23 cellular contexts compared by ENCODE assay signal in the genomic region with DNA sequence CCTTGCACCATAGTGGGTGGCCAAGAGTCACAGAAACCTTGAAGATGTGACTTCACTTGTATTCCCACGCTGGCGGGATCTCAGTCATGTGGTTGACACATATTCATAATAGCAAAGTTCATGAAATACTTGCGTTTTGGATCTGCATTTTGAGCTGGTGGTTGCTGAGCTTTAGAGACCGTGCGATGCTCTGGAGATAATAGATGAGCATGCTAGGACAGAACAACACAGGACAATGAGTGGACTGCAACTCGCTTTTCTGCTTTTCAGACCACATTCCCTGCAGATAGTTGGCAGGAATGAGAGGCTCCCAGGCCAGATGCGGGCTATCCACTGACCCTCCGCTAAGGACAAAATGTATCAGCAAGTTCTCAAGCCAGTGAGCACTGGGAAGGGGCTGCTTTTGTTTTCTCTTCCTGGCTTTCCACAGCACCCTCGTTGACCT. TPM values are rescaled to one million over a fixed set of nuclear protein-coding genes. Genes with fewer than 3 reads are reported as not detected.
DNase-seq lines count a peak whose midpoint lies in the region; ATAC-seq and TF ChIP-seq lines count a peak whose summit lies in the region.
"Had no signal": no experiment of that assay in that cellular context is flagged by ENCODE, and none has a peak within 500 bp of the region (broad histone marks: within the 10 kb centered on the region; RNA-seq: fewer than 3 reads in every experiment).

No MANE protein-coding gene starts in this region.

- no peaks in the 10 kb centered on the region for H3K9me2 ChIP-seq in GM23248 (ENCODE audit: insufficient read depth)

- H2AFZ ChIP-seq in GM23248 = no peak overlapping the region; the same call in 1 of the 2 replicates

- H4K20me1 ChIP-seq in GM23248 (ENCODE audit: insufficient read depth) = no peaks in the 10 kb centered on the region

- no peaks in the 10 kb centered on the region for H3K4me1 Mint-ChIP-seq in immature natural killer cell

- TF ChIP-seq CTCF in ascending aorta (IDR thresholded peaks at IDR 0.05) (no peak), thyroid gland (IDR thresholded peaks at IDR 0.05) (no peak)

- no peaks in the 10 kb centered on the region for H3K79me2 ChIP-seq in GM23248 (ENCODE audit: insufficient read depth)

- DNase-seq in GM23248 = peak; percentile 35
- no peak for DNase-seq in ascending aorta (ENCODE audit: low spot score in 2 of 2)
- DNase-seq in left cardiac atrium = no peak
- no peak for DNase-seq in immature natural killer cell
- DNase-seq in dermis blood vessel endothelial cell = no peak
- DNase-seq in stimulated activated CD4-positive, alpha-beta T cell treated with anti-CD3 and anti-CD28 coated beads, Interleukin-4, amount 100 ng/mL, for 4 hours = no peak
- no peak for DNase-seq in thyroid gland
- DNase-seq: activated naive CD8-positive, alpha-beta T cell treated with anti-CD3 and anti-CD28 coated beads, Interleukin-2, amount 50 U/mL, for 24 hours; DND-41; H9; NCI-H1436; NCI-H526; small intestine; stomach had no signal

- H3K27me3 ChIP-seq in GM23248 (replicated peaks; ENCODE audit: insufficient read depth) (no peaks in the 10 kb centered on the region), ascending aorta (no peaks in the 10 kb centered on the region), stomach smooth muscle (ENCODE audit: control insufficient read depth in 1 of 2, insufficient read depth in 2 of 2, low read length in 2 of 2) (no peaks in the 10 kb centered on the region), thyroid gland (no peaks in the 10 kb centered on the region)
- H3K27me3 ChIP-seq: neutrophil, stomach had no signal

- H3K27ac Mint-ChIP-seq in immature natural killer cell = no peak overlapping the region
- H3K27ac Mint-ChIP-seq: activated naive CD8-positive, alpha-beta T cell treated with anti-CD3 and anti-CD28 coated beads, Interleukin-2, amount 50 U/mL, for 24 hours had no signal

- H3K4me1 ChIP-seq in GM23248 (ENCODE audit: insufficient read depth) = peaks cover 21% of the 10 kb centered on the region
- H3K4me1 ChIP-seq in ascending aorta = peaks cover 14% of the 10 kb centered on the region in 2 donors
- H3K4me1 ChIP-seq in stomach smooth muscle (ENCODE audit: control insufficient read depth, insufficient read depth, low read length) = peaks cover 4% of the 10 kb centered on the region
- peaks cover 0 to 8% of the 10 kb centered on the region in 2 donors for H3K4me1 ChIP-seq in thyroid gland
- H3K4me1 ChIP-seq: stomach had no signal

- peak overlapping the region; percentile 55 for H3K4me2 ChIP-seq in GM23248 (ENCODE audit: unreplicated experiment)
- H3K4me2 ChIP-seq: KMS-11 had no signal

- H3K9me3 Mint-ChIP-seq in immature natural killer cell = no peaks in the 10 kb centered on the region
- H3K9me3 Mint-ChIP-seq: activated naive CD8-positive, alpha-beta T cell treated with anti-CD3 and anti-CD28 coated beads, Interleukin-2, amount 50 U/mL, for 24 hours; H9 had no signal

- intact Hi-C loops in ascending aorta (cut with DNase I) = loop anchor here (1.0 to 10.0 kb wide), 3 partner anchors 13 to 853 kb away; a partner anchor contains a TSS
- intact Hi-C loops in left cardiac atrium (cut with DNase I) = loop anchor here in 1 of 2 donors (10.0 kb wide), 1 partner anchor 53 kb away; no protein-coding TSS in a partner anchor
- intact Hi-C loops in thyroid gland (cut with DNase I) = no loop called here

- H3K27ac ChIP-seq in GM23248 = peak overlapping the region; percentile 43
- peak overlapping the region; percentile 17 to 72 for H3K27ac ChIP-seq in ascending aorta
- H3K27ac ChIP-seq in stomach smooth muscle (ENCODE audit: low read length) = peak overlapping the region; percentile 11
- H3K27ac ChIP-seq in thyroid gland = no peak overlapping the region
- H3K27ac ChIP-seq: KMS-11 had no signal

- peaks cover 0 to 1% (median 0%) of the 10 kb centered on the region in 3 donors for H3K27me3 Mint-ChIP-seq in immature natural killer cell (ENCODE audit: low read depth in 3 of 3)
- H3K27me3 Mint-ChIP-seq: activated naive CD8-positive, alpha-beta T cell treated with anti-CD3 and anti-CD28 coated beads, Interleukin-2, amount 50 U/mL, for 24 hours had no signal

- TF ChIP-seq POLR2A in thyroid gland (IDR thresholded peaks at IDR 0.05) = no peak

- ATAC-seq in left cardiac atrium = peak; percentile 25 to 41
- ATAC-seq: activated CD4-positive, CD25-positive, alpha-beta regulatory T cell treated with anti-CD3 and anti-CD28 coated beads, Interleukin-2, amount 50 U/mL, for 24 hours; activated naive CD8-positive, alpha-beta T cell treated with anti-CD3 and anti-CD28 coated beads, Interleukin-2, amount 50 U/mL, for 24 hours; Panc1 had no signal

- H3K4me3 ChIP-seq in GM23248 (no peak overlapping the region), ascending aorta (peak overlapping the region in 1 of 2 donors; percentile 29), stomach smooth muscle (ENCODE audit: low read length in 2 of 2) (no peak overlapping the region), thyroid gland (replicated peaks in 1 of 3) (no peak overlapping the region)
- H3K4me3 ChIP-seq: stomach had no signal

- H3K36me3 ChIP-seq in GM23248 (ENCODE audit: low read depth) (no peaks in the 10 kb centered on the region), ascending aorta (no peaks in the 10 kb centered on the region), stomach smooth muscle (ENCODE audit: control insufficient read depth in 2 of 2, insufficient read depth in 2 of 2, low read length in 2 of 2) (no peaks in the 10 kb centered on the region), thyroid gland (no peaks in the 10 kb centered on the region)
- H3K36me3 ChIP-seq: stomach had no signal

- H3K4me3 Mint-ChIP-seq in immature natural killer cell = no peak overlapping the region
- H3K4me3 Mint-ChIP-seq: activated naive CD8-positive, alpha-beta T cell treated with anti-CD3 and anti-CD28 coated beads, Interleukin-2, amount 50 U/mL, for 24 hours; CD14-positive monocyte; H9 had no signal

- 40 to 41% methylated on average over 9 of the region's 9 CpGs for WGBS in GM23248 (ENCODE audit: low coverage in 1 of 2, low lambda C conversion rate in 2 of 2, missing lambda C conversion rate in 2 of 2), 2 experiments
- WGBS in thyroid gland, 2 donors = 66% methylated on average over 9 of the region's 9 CpGs

- H3K9ac ChIP-seq in GM23248 (no peak overlapping the region), stomach smooth muscle (ENCODE audit: low read length in 2 of 2) (no peak overlapping the region)
- H3K9ac ChIP-seq: KMS-11 had no signal

- H3F3A ChIP-seq in GM23248 (ENCODE audit: insufficient read depth) = peaks cover 27% of the 10 kb centered on the region

- in situ Hi-C loops in GM23248 (cut with MboI) = no loop called here

- H3K36me3 Mint-ChIP-seq in immature natural killer cell = no peaks in the 10 kb centered on the region
- H3K36me3 Mint-ChIP-seq: CD14-positive monocyte had no signal

- H3K9me3 ChIP-seq in GM23248 (ENCODE audit: low read depth) (no peaks in the 10 kb centered on the region), ascending aorta (no peaks in the 10 kb centered on the region), stomach smooth muscle (ENCODE audit: control insufficient read depth in 2 of 2, low read length in 2 of 2) (no peaks in the 10 kb centered on the region), thyroid gland (no peaks in the 10 kb centered on the region)
- H3K9me3 ChIP-seq: neutrophil, stomach had no signal

RNA-seq across cellular contexts. Expression of a gene that starts 13.8 kb away (rescaled TPM):
- 7.2 and 9.6 TPM in 2 replicates for total RNA-seq in GM23248 (2014; rRNA removed; shearing (Covaris generic))
- polyA plus RNA-seq in GM23248 (2016; fragmentation: Nextera tagmentation; extraction: Ambion mirVana) = 11.8 and 12.1 TPM in 2 replicates
- 4.8 TPM for total RNA-seq in ascending aorta
- 1 to 10 TPM; 2.0 to 5.7 TPM for total RNA-seq in left cardiac atrium
- polyA plus RNA-seq in immature natural killer cell = 1 to 10 TPM in 2 of 3 donors, not detected in 1; 1.7 to 3.8 TPM
- 2.1 and 2.6 TPM in 2 replicates for total RNA-seq in dermis blood vessel endothelial cell
- total RNA-seq in thyroid gland = 10 to 100 TPM in 1 of 4 donors, 1 to 10 TPM in 3; 1.5 to 11.3 (median 8.5) TPM

RNA-seq across cellular contexts. Expression of a gene that starts 36.3 kb away (rescaled TPM):
- total RNA-seq in GM23248 (2014; rRNA removed; shearing (Covaris generic)) = not detected in 2 replicates
- polyA plus RNA-seq in GM23248 (2016; fragmentation: Nextera tagmentation; extraction: Ambion mirVana) (not detected in 2 replicates), immature natural killer cell (under 1 TPM in 1 of 3 donors, not detected in 2; 0.07 TPM)
- total RNA-seq in ascending aorta (not detected), left cardiac atrium (not detected), dermis blood vessel endothelial cell (0.05 TPM in 1 of 2 replicates, not detected in the other), thyroid gland (under 1 TPM in 3 of 4 donors, not detected in 1; 0.33 to 0.40 (median 0.34) TPM)
- total RNA-seq: dermis microvascular lymphatic vessel endothelial cell; H9; lung microvascular endothelial cell; T-helper 1 cell treated with Interleukin-12 subunit alpha and Interleukin-12 subunit beta and Interleukin-4 antibody, amounts not matched to agents 30 ng/mL and 1 ng/mL, for 36 hours had no signal
- polyA plus RNA-seq: CD14-positive monocyte had no signal

Comparison
In these comparisons a context has a peak if more than half of its experiments do, and no peak if none do; other contexts are left out.
1. H3K27ac ChIP-seq: peak in GM23248 (single experiment), ascending aorta (2 of 2) and stomach smooth muscle (single experiment); none in thyroid gland (0 of 3).